Comparison of ENCODE assay signal across 19 cellular contexts in genomic region chr2:85906748-85907147, GRCh38. TPM values are rescaled to one million over a fixed set of nuclear protein-coding genes. Genes with fewer than 3 reads are reported as not detected.
DNase-seq lines count a peak whose midpoint lies in the region; ATAC-seq, FAIRE-seq and TF ChIP-seq lines count a peak whose summit lies in the region.
"Had no signal": no experiment of that assay in that cellular context is flagged by ENCODE, and none has a peak within 500 bp of the region (broad histone marks: within the 10 kb centered on the region; RNA-seq: fewer than 3 reads in every experiment).

No MANE protein-coding gene starts in this region.

- no peak overlapping the region for H3K9ac ChIP-seq in GM12878 (ENCODE audit: control insufficient read depth, insufficient read depth, low read length)

- ATAC-seq in GM12878 (no peak), foreskin keratinocyte (no peak), GM18861 (IDR thresholded peaks at IDR 0.05; ENCODE audit: unreplicated experiment) (no peak)
- no peak for ATAC-seq in effector memory CD8-positive, alpha-beta T cell (replicated peaks)
- ATAC-seq: A549 had no signal

- no peaks in the 10 kb centered on the region for H3K36me3 Mint-ChIP-seq in effector memory CD8-positive, alpha-beta T cell (ENCODE audit: insufficient read depth)
- H3K36me3 Mint-ChIP-seq in CD4-positive, alpha-beta memory T cell = no peaks in the 10 kb centered on the region

- POLR2A ChIA-PET in RWPE1 (lab: Yijun Ruan, JAX; ENCODE audit: low non-redundant PET) = no interaction called here
- POLR2A ChIA-PET in GM12878 (lab: Charles Lee) = no interaction called here
- POLR2A ChIA-PET in CD4-positive, alpha-beta memory T cell (lab: Charles Lee; ENCODE audit: partially characterized antibody) = no interaction called here

- CTCF ChIA-PET in RWPE1 (lab: Yijun Ruan, JAX) (no interaction called here), GM12878 (lab: Yijun Ruan, JAX) (no interaction called here)
- CTCF ChIA-PET in CD4-positive, alpha-beta memory T cell (lab: Charles Lee; ENCODE audit: partially characterized antibody) = no interaction called here

- no peaks in the 10 kb centered on the region for H3K9me3 ChIP-seq in GM12878 (replicated peaks; ENCODE audit: control insufficient read depth, insufficient read depth, low read length)
- H3K9me3 ChIP-seq in CD4-positive, alpha-beta memory T cell (ENCODE audit: control insufficient read depth in 1 of 2, low read length in 2 of 2) = no peaks in the 10 kb centered on the region
- H3K9me3 ChIP-seq: A549, BE2C, Caco-2 had no signal

- TF ChIP-seq RAD21 in GM12878 (IDR thresholded peaks at IDR 0.05; ENCODE audit: insufficient read depth, low read depth, low read length) = no peak

- H3K27me3 ChIP-seq in GM12878 (replicated peaks in 1 of 2; ENCODE audit: control insufficient read depth in 2 of 2, insufficient read depth in 2 of 2, low read length in 1 of 2) = no peaks in the 10 kb centered on the region
- H3K27me3 ChIP-seq in foreskin keratinocyte = no peaks in the 10 kb centered on the region
- H3K27me3 ChIP-seq in CD4-positive, alpha-beta memory T cell (ENCODE audit: insufficient read depth, low read length) = no peaks in the 10 kb centered on the region
- H3K27me3 ChIP-seq: BE2C had no signal

- no peak overlapping the region for H3K4me2 ChIP-seq in GM12878 (ENCODE audit: control insufficient read depth, insufficient read depth)
- H3K4me2 ChIP-seq: A549 had no signal

- RAD21 ChIA-PET in GM12878 (lab: Charles Lee; ENCODE audit: unreplicated experiment) = no interaction called here

- H3K27ac ChIP-seq in RWPE1 (peak overlapping the region; percentile 79), GM12878 (ENCODE audit: control insufficient read depth, insufficient read depth) (no peak overlapping the region), foreskin keratinocyte (peak overlapping the region; percentile 95), substantia nigra (ENCODE audit: low read depth, low read length, poor library complexity, severe bottlenecking) (peak overlapping the region; percentile 80)
- H3K27ac ChIP-seq in CD4-positive, alpha-beta memory T cell (ENCODE audit: low read depth, low read length) = no peak overlapping the region

- in situ Hi-C loops in GM12878 (cut with MboI) = no loop called here

- no peaks in the 10 kb centered on the region for H4K20me1 ChIP-seq in GM12878 (ENCODE audit: control insufficient read depth, insufficient read depth)

- H3K27ac Mint-ChIP-seq in effector memory CD8-positive, alpha-beta T cell = peak overlapping the region in 1 of 2 donors; percentile 49
- no peak overlapping the region for H3K27ac Mint-ChIP-seq in CD4-positive, alpha-beta memory T cell
- H3K27ac Mint-ChIP-seq: IgD-negative memory B cell had no signal

- H3K27me3 Mint-ChIP-seq in effector memory CD8-positive, alpha-beta T cell = no peaks in the 10 kb centered on the region
- H3K27me3 Mint-ChIP-seq in CD4-positive, alpha-beta memory T cell = no peaks in the 10 kb centered on the region
- H3K27me3 Mint-ChIP-seq: IgD-negative memory B cell had no signal

- no peak overlapping the region for H2AFZ ChIP-seq in GM12878 (ENCODE audit: control insufficient read depth, low read depth, low read length)

- WGBS in GM12878 (ENCODE audit: insufficient coverage, insufficient replicate concordance, low lambda C conversion rate, missing lambda C conversion rate) = 0% methylated on average over 2 of the region's 3 CpGs

- FAIRE-seq in GM12878 (lab: Jason Lieb, UNC) = no peak
- FAIRE-seq: A549, GM18507 had no signal

- intact Hi-C loops in GM12878 (cut with micrococcal nuclease; ENCODE audit: unreplicated experiment) = no loop called here
- intact Hi-C loops in CD4-positive, alpha-beta memory T cell (cut with micrococcal nuclease) = no loop called here

- no peak overlapping the region for H3K4me3 Mint-ChIP-seq in effector memory CD8-positive, alpha-beta T cell
- no peak overlapping the region for H3K4me3 Mint-ChIP-seq in CD4-positive, alpha-beta memory T cell
- H3K4me3 Mint-ChIP-seq: CD14-positive monocyte; CD8-positive, alpha-beta memory T cell; H9; IgD-negative memory B cell had no signal

- no peak for DNase-seq in RWPE1 (ENCODE audit: low spot score)
- no peak for DNase-seq in GM12878 (ENCODE audit: low read depth, low spot score)
- DNase-seq in foreskin keratinocyte = no peak
- no peak for DNase-seq in substantia nigra (lab: John Stamatoyannopoulos, UW)
- DNase-seq in effector memory CD8-positive, alpha-beta T cell = no peak
- no peak for DNase-seq in CD4-positive, alpha-beta memory T cell
- no peak for DNase-seq in activated gamma-delta T cell (lab: John Stamatoyannopoulos, UW)
- DNase-seq: BE2C; Caco-2; CD8-positive, alpha-beta memory T cell; DND-41; GDM1; GOT3; H9 had no signal

- no peak overlapping the region for H3K4me3 ChIP-seq in GM12878
- H3K4me3 ChIP-seq in CD4-positive, alpha-beta memory T cell (ENCODE audit: low read length in 2 of 2) = no peak overlapping the region
- H3K4me3 ChIP-seq: A549 had no signal

- TF ChIP-seq POLR2A in GM12878 (IDR thresholded peaks at IDR 0.05; ENCODE audit: low read depth, low read length) = no peak

- H3K79me2 ChIP-seq in GM12878 (ENCODE audit: control insufficient read depth, insufficient read depth, low read length) = no peaks in the 10 kb centered on the region

- H3K9me3 Mint-ChIP-seq in effector memory CD8-positive, alpha-beta T cell = no peaks in the 10 kb centered on the region
- H3K9me3 Mint-ChIP-seq in CD4-positive, alpha-beta memory T cell = no peaks in the 10 kb centered on the region
- H3K9me3 Mint-ChIP-seq: CD8-positive, alpha-beta memory T cell; H9; IgD-negative memory B cell had no signal

- SMC1A ChIA-PET in GM12878 (lab: Charles Lee; ENCODE audit: uncharacterized antibody, unreplicated experiment) = no interaction called here

- peaks cover 0 to 3% of the 10 kb centered on the region in 2 donors for H3K4me1 Mint-ChIP-seq in effector memory CD8-positive, alpha-beta T cell (ENCODE audit: low read depth in 2 of 2)
- H3K4me1 Mint-ChIP-seq in CD4-positive, alpha-beta memory T cell = no peaks in the 10 kb centered on the region

- no peak for TF ChIP-seq EP300 in GM12878 (IDR thresholded peaks at IDR 0.05; ENCODE audit: borderline replicate concordance in 1 of 2, control insufficient read depth in 1 of 2, low read depth in 2 of 2, low read length in 2 of 2)

- H3K4me1 ChIP-seq in GM12878 (ENCODE audit: control insufficient read depth, insufficient read depth, low read length) = no peaks in the 10 kb centered on the region
- H3K4me1 ChIP-seq in foreskin keratinocyte = peaks cover 28% of the 10 kb centered on the region
- no peaks in the 10 kb centered on the region for H3K4me1 ChIP-seq in CD4-positive, alpha-beta memory T cell (ENCODE audit: insufficient read depth, low read length)
- H3K4me1 ChIP-seq: BE2C, Caco-2 had no signal

- no peaks in the 10 kb centered on the region for H3K36me3 ChIP-seq in GM12878 (ENCODE audit: control insufficient read depth in 2 of 2, insufficient read depth in 2 of 2, low read length in 1 of 2)
- H3K36me3 ChIP-seq in CD4-positive, alpha-beta memory T cell (ENCODE audit: insufficient read depth, low read length) = no peaks in the 10 kb centered on the region
- H3K36me3 ChIP-seq: BE2C had no signal

- TF ChIP-seq CTCF in RWPE1 (conservative IDR thresholded peaks at IDR 0.05; ENCODE audit: low read depth) = no peak
- TF ChIP-seq CTCF in GM12878 (IDR thresholded peaks at IDR 0.05 in 2 of 3, conservative IDR thresholded peaks at IDR 0.05 in 1 of 3; ENCODE audit: control insufficient read depth in 2 of 3, extremely low read depth in 1 of 3, insufficient read depth in 1 of 3, low read depth in 3 of 3, low read length in 3 of 3) = no peak
- TF ChIP-seq CTCF in foreskin keratinocyte (conservative IDR thresholded peaks at IDR 0.05) = no peak

- no TSS peak for BruUV-seq in GM12878 (replicated peaks; lab: Mats Ljungman, UMichigan)

TF ChIP-seq in GM12878, 131 proteins besides CTCF, POLR2A, EP300 and RAD21:
- TF ChIP-seq SMC3 (IDR thresholded peaks at IDR 0.05; ENCODE audit: borderline replicate concordance, low read length) (no peak), FOXM1 (IDR thresholded peaks at IDR 0.05; ENCODE audit: low read depth, low read length) (no peak), PKNOX1 (IDR thresholded peaks at IDR 0.05) (no peak), TCF7 (IDR thresholded peaks at IDR 0.05; ENCODE audit: borderline replicate concordance) (no peak), FOXK2 (IDR thresholded peaks at IDR 0.05) (no peak), BCL11A (IDR thresholded peaks at IDR 0.05; ENCODE audit: low read depth, low read length) (no peak), MEF2B (IDR thresholded peaks at IDR 0.05; ENCODE audit: partially characterized antibody, poor library complexity, severe bottlenecking) (peak; percentile 50)

RNA-seq across cellular contexts. Expression of gene ST3GAL5, which starts 18.0 kb away (rescaled TPM):
- 208 and 222 TPM in 2 replicates for total RNA-seq in GM12878 (2013; cell fraction: nucleolus; rRNA removed)
- total RNA-seq in GM12878 (2014; rRNA removed) = 11.0 and 12.0 TPM in 2 replicates
- 10.7 and 12.0 TPM in 2 replicates for total RNA-seq in GM12878 (2014; rRNA removed; fragmentation: Illumina TruSeq; extraction: Trizol)
- 9.7 and 11.4 TPM in 2 replicates for total RNA-seq in GM12878 (2021)
- polyA plus RNA-seq in GM12878 (2011; ENCODE audit: low read depth) = 3.8 TPM
- 60.9 and 76.3 TPM in 2 replicates for polyA plus RNA-seq in GM12878 (2011; rRNA removed)
- polyA plus RNA-seq in GM12878 (2011; cell fraction: cytosol; rRNA removed) = 31.9 and 36.9 TPM in 2 replicates
- 55.5 and 60.3 TPM in 2 replicates for polyA plus RNA-seq in GM12878 (2011; cell fraction: nucleus; rRNA removed)
- polyA plus RNA-seq in GM12878 (2012) = 4.4 and 5.5 TPM in 2 replicates
- 11.3 and 13.5 TPM in 2 replicates for polyA plus RNA-seq in GM12878 (2014; fragmentation: Illumina TruSeq; extraction: Trizol)
- 1 to 10 TPM; 5.6 to 7.5 TPM for polyA plus RNA-seq in GM12878 (2014; fragmentation: Nextera tagmentation; extraction: Ambion mirVana)
- polyA plus RNA-seq in GM12878 (2014; rRNA removed) = 8.4 and 9.6 TPM in 2 replicates
- polyA plus RNA-seq in GM12878 (2016; fragmentation: Nextera tagmentation; extraction: Ambion mirVana) = 1 to 10 TPM; 5.2 to 6.3 TPM
- polyA minus RNA-seq in GM12878 (2011; rRNA and poly(A)+ RNA removed) = 62.2 and 83.2 TPM in 2 replicates
- 13.5 and 18.3 TPM in 2 replicates for polyA minus RNA-seq in GM12878 (2011; cell fraction: cytosol; rRNA and poly(A)+ RNA removed)
- 42.6 and 63.8 TPM in 2 replicates for polyA minus RNA-seq in GM12878 (2011; cell fraction: nucleus; rRNA and poly(A)+ RNA removed)
- 30.1 and 36.1 TPM in 2 replicates for total RNA-seq in foreskin keratinocyte
- polyA plus RNA-seq in foreskin keratinocyte = 19.8 and 21.8 TPM in 2 replicates
- 10 to 100 TPM; 37.1 to 41.7 TPM for total RNA-seq in CD4-positive, alpha-beta memory T cell
- 10 to 100 TPM in 1 of 2 donors, 1 to 10 TPM in 1; 8.0 to 13.3 TPM for polyA plus RNA-seq in CD4-positive, alpha-beta memory T cell

Comparison
In these comparisons a context has a peak if more than half of its experiments do, and no peak if none do; other contexts are left out.
1. H3K27ac ChIP-seq: peak in RWPE1 (single experiment), foreskin keratinocyte (single experiment) and substantia nigra (single experiment); none in GM12878 (single experiment) and CD4-positive, alpha-beta memory T cell (single experiment).